In the genomic region with DNA sequence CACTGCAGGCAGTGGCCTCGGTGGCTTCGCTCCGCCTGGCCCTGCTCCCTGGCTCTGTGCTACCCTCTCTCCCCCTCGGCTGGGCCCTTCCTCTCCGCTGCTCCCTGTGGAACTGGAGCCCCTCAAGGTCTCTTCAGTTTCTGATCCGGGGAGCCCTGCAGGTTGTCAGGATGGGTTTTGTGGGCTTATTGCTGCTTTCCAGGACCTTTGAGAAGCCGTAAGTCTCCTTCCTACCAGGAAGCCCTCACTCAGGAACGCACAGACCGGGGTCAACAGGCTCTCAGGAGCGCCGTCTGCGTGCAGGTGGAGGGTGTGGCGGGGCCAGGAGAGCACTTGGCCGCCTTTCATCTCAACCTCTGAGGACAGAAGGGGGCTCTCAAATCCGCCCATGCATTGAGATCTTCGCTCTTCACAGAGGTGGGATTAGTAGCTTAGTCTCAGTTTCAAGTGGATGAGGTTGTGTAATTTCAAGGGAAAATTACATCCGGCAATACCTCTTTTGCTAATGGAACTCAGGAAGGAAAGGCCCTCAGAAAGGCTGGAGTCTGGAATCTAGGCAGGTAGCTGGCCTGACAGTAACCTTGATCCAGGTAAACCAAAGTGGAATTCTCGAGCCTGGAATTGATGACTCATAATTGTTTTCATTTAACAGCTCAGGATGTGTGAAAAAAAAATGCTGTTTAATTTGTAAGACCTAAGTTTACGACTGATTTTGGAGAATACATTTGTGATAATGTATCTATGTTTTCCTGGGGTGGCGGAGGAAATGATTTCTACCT, we compare ENCODE assay signal across 14 cellular contexts.
A peak's percentile ranks its signal among the peaks of the same experiment; 100 is the strongest.
DNase-seq lines count a peak whose midpoint lies in the region; ATAC-seq and TF ChIP-seq lines count a peak whose summit lies in the region.
"Had no signal": no experiment of that assay in that cellular context is flagged by ENCODE, and none has a peak within 500 bp of the region (broad histone marks: within the 10 kb centered on the region; RNA-seq: fewer than 3 reads in every experiment).

No MANE protein-coding gene starts in this region.

- peak overlapping the region; percentile 80 for H3K27ac ChIP-seq in HCT116 (ENCODE audit: low read depth, low read length)

- intact Hi-C loops in HCT116 (cut with micrococcal nuclease), result no loop called here

- H3K4me2 ChIP-seq in HCT116 (ENCODE audit: low read length), result peak overlapping the region; percentile 57

- H3K27ac Mint-ChIP-seq in WTC11 (peak overlapping the region; percentile 54), nephron progenitor cell (peak overlapping the region; percentile 90), T-cell (peak overlapping the region in 1 of 2 donors; percentile 84)

- H4K20me1 ChIP-seq in HCT116 (ENCODE audit: insufficient read depth), result no peaks in the 10 kb centered on the region

- no peaks in the 10 kb centered on the region for H3K9me3 ChIP-seq in HCT116 (ENCODE audit: control insufficient read depth in 1 of 2, insufficient read depth in 1 of 2, low read depth in 1 of 2, low read length in 2 of 2)

- H3K9me3 Mint-ChIP-seq in WTC11 (peaks cover 33% of the 10 kb centered on the region), nephron progenitor cell (peaks cover 20% of the 10 kb centered on the region), T-cell (no peaks in the 10 kb centered on the region)

- DNase-seq in NCI-H748 (lab: John Stamatoyannopoulos, UW; ENCODE audit: unreplicated experiment), result peak; percentile 29
- DNase-seq in NCI-H748 treated with DMSO at 0.1 percent for 48 hours (lab: John Stamatoyannopoulos, UW), result no peak
- DNase-seq in HCT116 (ENCODE audit: low read depth, low spot score), result peak; percentile 7
- peak; percentile 17 for DNase-seq in WTC11 (ENCODE audit: low spot score)
- no peak for DNase-seq in nephron progenitor cell
- DNase-seq in T-cell, result no peak
- DNase-seq in NCI-H82 (lab: John Stamatoyannopoulos, UW), result no peak
- DNase-seq: activated CD4-positive, alpha-beta T cell treated with anti-CD3 and anti-CD28 coated beads, Interleukin-2, amount 50 U/mL, for 4 hours; activated effector memory CD4-positive, alpha-beta T cell treated with Interleukin-2 at 50 U/mL for 16 hours; kidney glomerular epithelial cell; MM.1S; NCI-H526; T-helper 9 cell had no signal

- CTCF ChIA-PET in HCT116 (lab: Charles Lee), result no interaction called here
- CTCF ChIA-PET in WTC11 (lab: Charles Lee), result interaction anchor here (1.5 kb wide), 1 partner anchor 8 kb away, joined by 3 read pairs; no protein-coding TSS in a partner anchor
- CTCF ChIA-PET in T-cell (lab: Charles Lee), result no interaction called here

- BruUV-seq in HCT116 (replicated peaks; lab: Mats Ljungman, UMichigan), result no TSS peak

- no peak overlapping the region for H3K9ac ChIP-seq in HCT116 (ENCODE audit: low read length)

- H3K36me3 ChIP-seq in HCT116 (ENCODE audit: control insufficient read depth in 1 of 2, insufficient read depth in 2 of 2, low read length in 2 of 2), result no peaks in the 10 kb centered on the region

- 0 out of 2 replicates have a peak, but pooled peaks have one; percentile 13 for TF ChIP-seq RAD21 in HCT116 (IDR thresholded peaks at IDR 0.05; ENCODE audit: low read depth)

- H2AFZ ChIP-seq in HCT116 (ENCODE audit: low read depth, low read length, poor library complexity, severe bottlenecking), result no peak overlapping the region

- H3K4me3 Mint-ChIP-seq in WTC11, result no peak overlapping the region
- H3K4me3 Mint-ChIP-seq in nephron progenitor cell, result no peak overlapping the region
- no peak overlapping the region for H3K4me3 Mint-ChIP-seq in T-cell

- TF ChIP-seq CTCF in HCT116 (IDR thresholded peaks at IDR 0.05 in 2 of 3, conservative IDR thresholded peaks at IDR 0.05 in 1 of 3; ENCODE audit: borderline replicate concordance in 1 of 3, insufficient read depth in 1 of 3, low read depth in 2 of 3, low read length in 2 of 3) (no peak), WTC11 (IDR thresholded peaks at IDR 0.05) (no peak), nephron progenitor cell (IDR thresholded peaks at IDR 0.05) (no peak)

- RAD21 ChIA-PET in HCT116 (lab: Charles Lee; ENCODE audit: low non-redundant PET in 1 of 2, low total read pairs in 2 of 2, uncharacterized antibody in 2 of 2, unreplicated experiment in 2 of 2), result no interaction called here

- H3K4me1 Mint-ChIP-seq in WTC11 (peaks cover 23% of the 10 kb centered on the region), nephron progenitor cell (peaks cover 7% of the 10 kb centered on the region), T-cell (peaks cover 8 to 17% (median 13%) of the 10 kb centered on the region in 3 donors)

- peak overlapping the region in 1 of 2 experiments; percentile 13; a peak in 1 of 4 replicates for H3K4me3 ChIP-seq in HCT116 (replicated peaks in 1 of 2; ENCODE audit: low read depth in 1 of 2, low read length in 2 of 2)

- POLR2A ChIA-PET in HCT116 (lab: Charles Lee) (no interaction called here), WTC11 (lab: Charles Lee) (no interaction called here), T-cell (lab: Charles Lee) (no interaction called here)

- no peaks in the 10 kb centered on the region for H3K27me3 Mint-ChIP-seq in WTC11 (ENCODE audit: low read depth)
- H3K27me3 Mint-ChIP-seq in nephron progenitor cell (ENCODE audit: low read depth, poor library complexity), result peaks cover 4% of the 10 kb centered on the region
- no peaks in the 10 kb centered on the region for H3K27me3 Mint-ChIP-seq in T-cell

- H3K4me1 ChIP-seq in HCT116 (ENCODE audit: control insufficient read depth in 1 of 2, insufficient read depth in 2 of 2, low read length in 2 of 2), result peaks cover 27 to 28% of the 10 kb centered on the region in 2 experiments

- ATAC-seq in HCT116 (peak; percentile 77), WTC11 (peak; percentile 66), T-cell (replicated peaks in 1 of 4) (no peak), GM18520 (IDR thresholded peaks at IDR 0.05; ENCODE audit: unreplicated experiment) (no peak)

- H3K9me2 ChIP-seq in HCT116 (ENCODE audit: insufficient read depth), result no peaks in the 10 kb centered on the region

- no peak for TF ChIP-seq POLR2A in HCT116 (IDR thresholded peaks at IDR 0.05; ENCODE audit: borderline replicate concordance, extremely low read depth, insufficient read depth, insufficient read length)

- no peaks in the 10 kb centered on the region for H3K79me2 ChIP-seq in HCT116 (ENCODE audit: insufficient read depth, low read length)

- H3K27me3 ChIP-seq in HCT116 (ENCODE audit: insufficient read depth, low read length), result no peaks in the 10 kb centered on the region

- peaks cover 47% of the 10 kb centered on the region for H3K36me3 Mint-ChIP-seq in WTC11
- H3K36me3 Mint-ChIP-seq in nephron progenitor cell (ENCODE audit: low read depth), result peaks cover 70% of the 10 kb centered on the region
- H3K36me3 Mint-ChIP-seq in T-cell, result peaks cover 38% of the 10 kb centered on the region

TF ChIP-seq in HCT116, 20 proteins besides CTCF, POLR2A, EP300 and RAD21 (continues in another document):
- TF ChIP-seq YY1 (IDR thresholded peaks at IDR 0.05; ENCODE audit: extremely low read depth, insufficient replicate concordance, low read depth, low read length), result no peak
- no peak for TF ChIP-seq POLR2AphosphoS5 (IDR thresholded peaks at IDR 0.05; ENCODE audit: low read depth, low read length)
- TF ChIP-seq SRF (IDR thresholded peaks at IDR 0.05; ENCODE audit: low read depth), result no peak
- TF ChIP-seq FOSL1 (IDR thresholded peaks at IDR 0.05; ENCODE audit: low read depth), result peak; percentile 60; the same call in 1 of the 2 replicates
- TF ChIP-seq CBX3 (IDR thresholded peaks at IDR 0.05; ENCODE audit: low read depth), result no peak
- TF ChIP-seq, protein P1, sequence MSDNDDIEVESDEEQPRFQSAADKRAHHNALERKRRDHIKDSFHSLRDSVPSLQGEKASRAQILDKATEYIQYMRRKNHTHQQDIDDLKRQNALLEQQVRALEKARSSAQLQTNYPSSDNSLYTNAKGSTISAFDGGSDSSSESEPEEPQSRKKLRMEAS (IDR thresholded peaks at IDR 0.05), result no peak

TF ChIP-seq in WTC11, 78 proteins besides CTCF, POLR2A, EP300 and RAD21 (continues in another document):
- TF ChIP-seq GRHL2 (CRISPR knock-in tag; IDR thresholded peaks at IDR 0.05; ENCODE audit: insufficient replicate concordance, severe bottlenecking), result no peak
- TF ChIP-seq TEAD4 (CRISPR knock-in tag; IDR thresholded peaks at IDR 0.05), result no peak
- TF ChIP-seq, protein P2, sequence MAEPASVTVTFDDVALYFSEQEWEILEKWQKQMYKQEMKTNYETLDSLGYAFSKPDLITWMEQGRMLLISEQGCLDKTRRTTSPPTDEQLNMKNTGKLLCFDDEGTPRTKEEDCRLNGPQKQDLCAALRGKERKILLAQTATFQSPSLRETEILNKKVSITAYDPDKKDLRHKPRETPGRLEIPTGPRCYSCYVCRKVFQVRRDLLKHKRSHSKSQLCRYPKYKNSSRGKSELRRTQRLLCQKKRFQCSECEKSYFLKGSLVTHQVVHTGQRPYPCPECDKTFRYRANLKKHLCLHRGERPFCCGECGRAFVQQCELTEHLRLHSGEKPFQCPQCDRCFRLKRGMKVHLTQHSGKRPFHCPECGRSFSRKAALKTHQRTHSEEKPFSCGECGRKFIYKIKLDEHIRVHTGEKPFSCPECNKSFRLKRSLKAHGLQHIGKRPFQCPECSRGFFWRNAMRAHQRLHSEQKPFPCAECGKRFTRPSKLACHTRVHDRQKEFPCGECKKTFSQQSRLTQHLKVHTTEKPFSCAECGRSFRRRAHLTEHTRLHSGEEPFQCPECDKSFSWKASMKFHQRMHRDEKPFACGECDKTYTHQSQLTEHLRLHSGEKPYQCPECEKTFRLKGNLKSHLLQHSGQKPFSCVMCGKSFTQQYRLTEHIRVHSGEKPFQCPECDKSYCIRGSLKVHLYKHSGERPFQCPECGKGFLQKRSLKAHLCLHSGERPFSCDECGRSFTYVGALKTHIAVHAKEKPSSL (CRISPR knock-in tag; conservative IDR thresholded peaks at IDR 0.05), result no peak
- no peak for TF ChIP-seq ATF3 (CRISPR knock-in tag; conservative IDR thresholded peaks at IDR 0.05)
- TF ChIP-seq GTF2I (CRISPR knock-in tag; conservative IDR thresholded peaks at IDR 0.05), result no peak
- no peak for TF ChIP-seq ZNF317 (CRISPR knock-in tag; IDR thresholded peaks at IDR 0.05; ENCODE audit: borderline replicate concordance, low read depth)
- no peak for TF ChIP-seq CREB1 (CRISPR knock-in tag; IDR thresholded peaks at IDR 0.05)
- no peak for TF ChIP-seq ATF1 (CRISPR knock-in tag; IDR thresholded peaks at IDR 0.05)
- TF ChIP-seq SP1 (CRISPR knock-in tag; conservative IDR thresholded peaks at IDR 0.05), result no peak

Comparison
In these comparisons a context has a peak if more than half of its experiments do, and no peak if none do; other contexts are left out.
1. DNase-seq: peak in NCI-H748 (single experiment), HCT116 (single experiment) and WTC11 (single experiment); none in NCI-H748 treated with DMSO at 0.1 percent for 48 hours (single experiment), nephron progenitor cell (single experiment), T-cell (0 of 34) and NCI-H82 (single experiment).
2. ATAC-seq: peak in HCT116 (single experiment) and WTC11 (single experiment); none in T-cell (0 of 4) and GM18520 (single experiment).